9 cellular contexts compared by ENCODE assay signal in the genomic region with DNA sequence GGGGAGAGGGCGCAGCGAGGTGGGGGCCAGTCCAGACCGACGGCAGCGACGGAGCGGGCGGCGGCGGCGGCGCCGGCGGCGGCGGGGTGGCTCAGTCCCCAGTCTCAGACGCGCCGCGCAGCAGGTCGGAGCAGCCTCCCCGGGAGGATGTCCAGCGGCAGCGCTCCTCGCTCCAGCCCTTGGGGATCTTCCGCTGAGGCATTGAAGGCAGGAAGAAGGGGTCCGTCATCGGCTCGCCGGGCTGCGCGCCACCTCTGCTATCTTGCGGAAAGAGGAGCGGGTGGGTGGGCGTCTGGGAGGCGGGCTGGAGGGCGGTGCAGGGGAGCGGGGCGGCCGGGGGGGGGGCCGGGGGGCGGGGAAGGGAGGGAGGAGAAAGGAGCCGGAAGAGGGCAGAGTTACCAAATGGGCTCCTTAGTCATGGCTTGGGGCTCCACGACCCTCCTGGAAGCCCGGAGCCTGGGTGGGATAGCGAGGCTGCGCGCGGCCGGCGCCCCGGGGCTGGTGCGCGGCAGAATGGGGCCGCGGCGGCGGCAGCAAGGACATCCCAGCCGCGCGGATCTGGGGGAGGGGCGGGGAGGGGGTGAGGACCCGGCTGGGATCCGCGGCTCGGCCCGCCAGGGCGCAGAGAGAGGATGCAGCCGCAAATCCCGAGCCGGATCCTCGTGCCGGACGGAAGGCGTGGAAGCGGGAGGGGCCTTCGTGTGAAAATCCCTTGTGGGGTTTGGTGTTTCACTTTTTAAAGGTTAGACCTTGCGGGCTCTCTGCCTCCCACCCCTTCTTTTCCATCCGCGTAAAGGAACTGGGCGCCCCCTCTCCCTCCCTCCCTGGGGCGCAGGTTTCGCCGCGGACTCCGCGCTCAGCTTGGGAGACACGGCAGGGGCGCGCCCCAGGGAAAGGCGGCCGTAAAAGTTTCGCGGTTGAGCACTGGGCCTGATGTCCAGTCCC. TPM values are rescaled to one million over a fixed set of nuclear protein-coding genes. Genes with fewer than 3 reads are reported as not detected.
DNase-seq lines count a peak whose midpoint lies in the region; ATAC-seq and TF ChIP-seq lines count a peak whose summit lies in the region.
"Had no signal": no experiment of that assay in that cellular context is flagged by ENCODE, and none has a peak within 500 bp of the region (broad histone marks: within the 10 kb centered on the region; RNA-seq: fewer than 3 reads in every experiment).

A gene with protein sequence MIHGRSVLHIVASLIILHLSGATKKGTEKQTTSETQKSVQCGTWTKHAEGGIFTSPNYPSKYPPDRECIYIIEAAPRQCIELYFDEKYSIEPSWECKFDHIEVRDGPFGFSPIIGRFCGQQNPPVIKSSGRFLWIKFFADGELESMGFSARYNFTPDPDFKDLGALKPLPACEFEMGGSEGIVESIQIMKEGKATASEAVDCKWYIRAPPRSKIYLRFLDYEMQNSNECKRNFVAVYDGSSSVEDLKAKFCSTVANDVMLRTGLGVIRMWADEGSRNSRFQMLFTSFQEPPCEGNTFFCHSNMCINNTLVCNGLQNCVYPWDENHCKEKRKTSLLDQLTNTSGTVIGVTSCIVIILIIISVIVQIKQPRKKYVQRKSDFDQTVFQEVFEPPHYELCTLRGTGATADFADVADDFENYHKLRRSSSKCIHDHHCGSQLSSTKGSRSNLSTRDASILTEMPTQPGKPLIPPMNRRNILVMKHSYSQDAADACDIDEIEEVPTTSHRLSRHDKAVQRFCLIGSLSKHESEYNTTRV (minus strand): TSS at position 267 of the 945 bp plus-strand sequence. CDS start 696 bp downstream, outside the sequence.

- DNase-seq in GM03348 (ENCODE audit: low spot score) (peak; percentile 16), HK-2 (ENCODE audit: unreplicated experiment) (peak; percentile 38), dorsolateral prefrontal cortex (peak in 2 of 10 donors; percentile 48 to 53), posterior cingulate gyrus (peak in 7 of 10 donors; percentile 15 to 90 (median 27)), putamen (ENCODE audit: low spot score) (no peak), HAP-1 (ENCODE audit: low spot score in 2 of 2) (no peak)
- no peak for DNase-seq in activated CD4-positive, alpha-beta memory T cell treated with anti-CD3 and anti-CD28 coated beads for 36 hours

- no peaks in the 10 kb centered on the region for H3K4me1 ChIP-seq in HAP-1

- H3K9me3 Mint-ChIP-seq in activated CD4-positive, alpha-beta memory T cell treated with anti-CD3 and anti-CD28 coated beads for 36 hours, result peaks cover 4% of the 10 kb centered on the region

- no peak within 1 kb of the TSS for H3K4me3 Mint-ChIP-seq in activated CD4-positive, alpha-beta memory T cell treated with anti-CD3 and anti-CD28 coated beads for 36 hours
- H3K4me3 Mint-ChIP-seq: activated naive CD4-positive, alpha-beta T cell treated with anti-CD3 and anti-CD28 coated beads, Interleukin-2, amount 50 U/mL, for 24 hours had no signal

- H3K9me3 ChIP-seq in HAP-1, result no peaks in the 10 kb centered on the region

- intact Hi-C loops in dorsolateral prefrontal cortex (cut with DNase I) (loop anchor here in 1 of 2 donors (10.0 kb wide), 1 partner anchor 977 kb away; no protein-coding TSS in a partner anchor), posterior cingulate gyrus (cut with DNase I) (no loop called here)
- intact Hi-C loops in activated CD4-positive, alpha-beta memory T cell treated with anti-CD3 and anti-CD28 coated beads for 36 hours (cut with micrococcal nuclease), result no loop called here

- H3K36me3 Mint-ChIP-seq in activated CD4-positive, alpha-beta memory T cell treated with anti-CD3 and anti-CD28 coated beads for 36 hours, result no peaks in the 10 kb centered on the region
- H3K36me3 Mint-ChIP-seq: activated naive CD4-positive, alpha-beta T cell treated with anti-CD3 and anti-CD28 coated beads, Interleukin-2, amount 50 U/mL, for 24 hours had no signal

- H3K27me3 ChIP-seq in dorsolateral prefrontal cortex (peaks cover 0 to 46% (median 19%) of the 10 kb centered on the region in 45 donors), HAP-1 (ENCODE audit: low read depth) (no peaks in the 10 kb centered on the region)

- peak within 1 kb of the TSS in 57 of 59 donors; percentile 38 to 91 (median 78) for H3K27ac ChIP-seq in dorsolateral prefrontal cortex

- H3K4me1 Mint-ChIP-seq in activated CD4-positive, alpha-beta memory T cell treated with anti-CD3 and anti-CD28 coated beads for 36 hours (ENCODE audit: low read depth), result no peaks in the 10 kb centered on the region

- POLR2A ChIA-PET in activated CD4-positive, alpha-beta memory T cell treated with anti-CD3 and anti-CD28 coated beads for 36 hours (lab: Charles Lee), result no interaction called here

- no peaks in the 10 kb centered on the region for H3K36me3 ChIP-seq in HAP-1 (replicated peaks)

- in situ Hi-C loops in HAP-1 (cut with MboI; ENCODE audit: low sequenced_read_pairs), result no loop called here

- CTCF ChIA-PET in activated CD4-positive, alpha-beta memory T cell treated with anti-CD3 and anti-CD28 coated beads for 36 hours (lab: Charles Lee), result no interaction called here

- no peak within 1 kb of the TSS for H3K27ac Mint-ChIP-seq in activated CD4-positive, alpha-beta memory T cell treated with anti-CD3 and anti-CD28 coated beads for 36 hours
- H3K27ac Mint-ChIP-seq: activated naive CD4-positive, alpha-beta T cell treated with anti-CD3 and anti-CD28 coated beads, Interleukin-2, amount 50 U/mL, for 24 hours had no signal

- no peak for ATAC-seq in GM21526 (IDR thresholded peaks at IDR 0.05; ENCODE audit: low FRiP score, unreplicated experiment)

- peaks cover 21% of the 10 kb centered on the region for H3K27me3 Mint-ChIP-seq in activated CD4-positive, alpha-beta memory T cell treated with anti-CD3 and anti-CD28 coated beads for 36 hours

- H3K4me3 ChIP-seq in dorsolateral prefrontal cortex (peak within 1 kb of the TSS; percentile 36 to 78 (median 62)), HAP-1 (no peak within 1 kb of the TSS)

- TF ChIP-seq CTCF in dorsolateral prefrontal cortex (IDR thresholded peaks at IDR 0.05 in 54 of 56, conservative IDR thresholded peaks at IDR 0.05 in 2 of 56; ENCODE audit: low read depth in 1 of 56, partially characterized antibody in 56 of 56), result no peak

RNA-seq across cellular contexts. Expression of the gene that starts here (rescaled TPM):
- total RNA-seq in dorsolateral prefrontal cortex, result 100 to 1,000 TPM in 50 of 120 experiments, 10 to 100 TPM in 70; 36.7 to 155 (median 95.3) TPM
- not detected for total RNA-seq in activated CD4-positive, alpha-beta memory T cell treated with anti-CD3 and anti-CD28 coated beads for 36 hours

Comparison
In these comparisons a context has a peak if more than half of its experiments do, and no peak if none do; other contexts are left out.
1. RNA of the gene that starts here (total RNA-seq): 36.7 to 155 TPM in dorsolateral prefrontal cortex; not detected in activated CD4-positive, alpha-beta memory T cell treated with anti-CD3 and anti-CD28 coated beads for 36 hours; every median in the first group is over 10 times any median in the second.
2. DNase-seq: peak in GM03348 (single experiment), HK-2 (single experiment) and posterior cingulate gyrus (7 of 10); none in putamen (single experiment), activated CD4-positive, alpha-beta memory T cell treated with anti-CD3 and anti-CD28 coated beads for 36 hours (single experiment) and HAP-1 (0 of 2).